Comparison of ENCODE assay signal across 1 cellular context in genomic region chr6:3068329-3069223, GRCh38.
TF ChIP-seq lines count a peak whose summit lies in the region.

Gene RIPK1, plus strand, starts transcription at chr6:3068494. Its CDS starts 8,330 bp downstream, at chr6:3076824.

TF ChIP-seq in GM12878, 131 proteins besides CTCF, POLR2A, EP300 and RAD21 (continued from another document and continues in another):
- TF ChIP-seq, protein P1, sequence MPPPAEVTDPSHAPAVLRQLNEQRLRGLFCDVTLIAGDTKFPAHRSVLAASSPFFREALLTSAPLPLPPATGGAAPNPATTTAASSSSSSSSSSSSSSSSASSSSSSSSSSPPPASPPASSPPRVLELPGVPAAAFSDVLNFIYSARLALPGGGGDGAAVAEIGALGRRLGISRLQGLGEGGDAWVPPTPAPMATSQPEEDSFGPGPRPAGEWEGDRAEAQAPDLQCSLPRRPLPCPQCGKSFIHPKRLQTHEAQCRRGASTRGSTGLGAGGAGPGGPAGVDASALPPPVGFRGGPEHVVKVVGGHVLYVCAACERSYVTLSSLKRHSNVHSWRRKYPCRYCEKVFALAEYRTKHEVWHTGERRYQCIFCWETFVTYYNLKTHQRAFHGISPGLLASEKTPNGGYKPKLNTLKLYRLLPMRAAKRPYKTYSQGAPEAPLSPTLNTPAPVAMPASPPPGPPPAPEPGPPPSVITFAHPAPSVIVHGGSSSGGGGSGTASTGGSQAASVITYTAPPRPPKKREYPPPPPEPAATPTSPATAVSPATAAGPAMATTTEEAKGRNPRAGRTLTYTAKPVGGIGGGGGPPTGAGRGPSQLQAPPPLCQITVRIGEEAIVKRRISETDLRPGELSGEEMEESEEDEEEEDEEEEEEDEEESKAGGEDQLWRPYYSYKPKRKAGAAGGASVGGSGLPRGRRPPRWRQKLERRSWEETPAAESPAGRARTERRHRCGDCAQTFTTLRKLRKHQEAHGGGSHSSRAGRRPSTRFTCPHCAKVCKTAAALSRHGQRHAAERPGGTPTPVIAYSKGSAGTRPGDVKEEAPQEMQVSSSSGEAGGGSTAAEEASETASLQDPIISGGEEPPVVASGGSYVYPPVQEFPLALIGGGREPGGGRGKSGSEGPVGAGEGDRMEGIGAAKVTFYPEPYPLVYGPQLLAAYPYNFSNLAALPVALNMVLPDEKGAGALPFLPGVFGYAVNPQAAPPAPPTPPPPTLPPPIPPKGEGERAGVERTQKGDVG (CRISPR knock-in tag; IDR thresholded peaks at IDR 0.05): no peak
- TF ChIP-seq NFYA (IDR thresholded peaks at IDR 0.05; ENCODE audit: borderline replicate concordance, low read depth, low read length): no peak
- peak; percentile 73; the same call in 1 of the 2 replicates for TF ChIP-seq ZNF207 (IDR thresholded peaks at IDR 0.05; ENCODE audit: borderline replicate concordance)
- no peak for TF ChIP-seq STAT3 (IDR thresholded peaks at IDR 0.05; ENCODE audit: low read depth, low read length)
- TF ChIP-seq RBBP5 (conservative IDR thresholded peaks at IDR 0.05): no peak
- TF ChIP-seq YBX1 (IDR thresholded peaks at IDR 0.05): no peak
- TF ChIP-seq SUPT20H (IDR thresholded peaks at IDR 0.05; ENCODE audit: borderline replicate concordance, control insufficient read depth, low read depth, low read length): no peak
- no peak for TF ChIP-seq BMI1 (IDR thresholded peaks at IDR 0.05; ENCODE audit: borderline replicate concordance)
- TF ChIP-seq, protein P2, sequence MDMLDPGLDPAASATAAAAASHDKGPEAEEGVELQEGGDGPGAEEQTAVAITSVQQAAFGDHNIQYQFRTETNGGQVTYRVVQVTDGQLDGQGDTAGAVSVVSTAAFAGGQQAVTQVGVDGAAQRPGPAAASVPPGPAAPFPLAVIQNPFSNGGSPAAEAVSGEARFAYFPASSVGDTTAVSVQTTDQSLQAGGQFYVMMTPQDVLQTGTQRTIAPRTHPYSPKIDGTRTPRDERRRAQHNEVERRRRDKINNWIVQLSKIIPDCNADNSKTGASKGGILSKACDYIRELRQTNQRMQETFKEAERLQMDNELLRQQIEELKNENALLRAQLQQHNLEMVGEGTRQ (IDR thresholded peaks at IDR 0.05; ENCODE audit: borderline replicate concordance, low read depth, low read length): no peak
- TF ChIP-seq, protein P3, sequence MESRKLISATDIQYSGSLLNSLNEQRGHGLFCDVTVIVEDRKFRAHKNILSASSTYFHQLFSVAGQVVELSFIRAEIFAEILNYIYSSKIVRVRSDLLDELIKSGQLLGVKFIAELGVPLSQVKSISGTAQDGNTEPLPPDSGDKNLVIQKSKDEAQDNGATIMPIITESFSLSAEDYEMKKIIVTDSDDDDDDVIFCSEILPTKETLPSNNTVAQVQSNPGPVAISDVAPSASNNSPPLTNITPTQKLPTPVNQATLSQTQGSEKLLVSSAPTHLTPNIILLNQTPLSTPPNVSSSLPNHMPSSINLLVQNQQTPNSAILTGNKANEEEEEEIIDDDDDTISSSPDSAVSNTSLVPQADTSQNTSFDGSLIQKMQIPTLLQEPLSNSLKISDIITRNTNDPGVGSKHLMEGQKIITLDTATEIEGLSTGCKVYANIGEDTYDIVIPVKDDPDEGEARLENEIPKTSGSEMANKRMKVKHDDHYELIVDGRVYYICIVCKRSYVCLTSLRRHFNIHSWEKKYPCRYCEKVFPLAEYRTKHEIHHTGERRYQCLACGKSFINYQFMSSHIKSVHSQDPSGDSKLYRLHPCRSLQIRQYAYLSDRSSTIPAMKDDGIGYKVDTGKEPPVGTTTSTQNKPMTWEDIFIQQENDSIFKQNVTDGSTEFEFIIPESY (IDR thresholded peaks at IDR 0.05): no peak
- 0 out of 2 replicates have a peak, but pooled peaks have one; percentile 61 for TF ChIP-seq CHD1 (IDR thresholded peaks at IDR 0.05; ENCODE audit: low read depth, low read length)
- no peak for TF ChIP-seq CBX5 (IDR thresholded peaks at IDR 0.05; ENCODE audit: low read depth)
- no peak for TF ChIP-seq TCF7 (IDR thresholded peaks at IDR 0.05; ENCODE audit: borderline replicate concordance)
- TF ChIP-seq RELA (IDR thresholded peaks at IDR 0.05; ENCODE audit: borderline replicate concordance, partially characterized antibody): no peak
- no peak for TF ChIP-seq SPI1 (IDR thresholded peaks at IDR 0.05; ENCODE audit: borderline replicate concordance, insufficient read depth, low read depth, low read length)
- TF ChIP-seq ETV6 (conservative IDR thresholded peaks at IDR 0.05 in 1 of 2, IDR thresholded peaks at IDR 0.05 in 1 of 2; ENCODE audit: borderline replicate concordance in 1 of 2, low read depth in 1 of 2): peak; percentile 97
- TF ChIP-seq SREBF2 (IDR thresholded peaks at IDR 0.05; ENCODE audit: low read length): no peak
- no peak for TF ChIP-seq CEBPZ (IDR thresholded peaks at IDR 0.05; ENCODE audit: low read depth, low read length)
- TF ChIP-seq, protein P4, sequence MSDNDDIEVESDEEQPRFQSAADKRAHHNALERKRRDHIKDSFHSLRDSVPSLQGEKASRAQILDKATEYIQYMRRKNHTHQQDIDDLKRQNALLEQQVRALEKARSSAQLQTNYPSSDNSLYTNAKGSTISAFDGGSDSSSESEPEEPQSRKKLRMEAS (IDR thresholded peaks at IDR 0.05; ENCODE audit: low read depth, low read length): peak; percentile 13; the same call in 1 of the 2 replicates
- TF ChIP-seq TCF3 (IDR thresholded peaks at IDR 0.05; ENCODE audit: borderline replicate concordance, insufficient read depth, low read depth, low read length): peak; percentile 91
- peak; percentile 91 for TF ChIP-seq POLR2AphosphoS2 (IDR thresholded peaks at IDR 0.05; ENCODE audit: low read depth, low read length)
- no peak for TF ChIP-seq SUZ12 (IDR thresholded peaks at IDR 0.05; ENCODE audit: unreplicated experiment)
- TF ChIP-seq PKNOX1 (IDR thresholded peaks at IDR 0.05): no peak; the same call in 1 of the 2 replicates
- TF ChIP-seq NBN (IDR thresholded peaks at IDR 0.05): 0 out of 2 replicates have a peak, but pooled peaks have one; percentile 70
- TF ChIP-seq NFXL1 (IDR thresholded peaks at IDR 0.05; ENCODE audit: borderline replicate concordance): peak; percentile 29; the same call in 1 of the 2 replicates
- TF ChIP-seq SREBF1 (IDR thresholded peaks at IDR 0.05; ENCODE audit: low read length): no peak
- TF ChIP-seq NFIC (IDR thresholded peaks at IDR 0.05; ENCODE audit: low read depth, low read length): no peak
- peak; percentile 12; the same call in 1 of the 2 replicates for TF ChIP-seq ZBED1 (IDR thresholded peaks at IDR 0.05; ENCODE audit: borderline replicate concordance)
- no peak for TF ChIP-seq PAX8 (IDR thresholded peaks at IDR 0.05)
- no peak for TF ChIP-seq ZZZ3 (IDR thresholded peaks at IDR 0.05; ENCODE audit: control insufficient read depth, insufficient read length, low read depth)
- TF ChIP-seq KLF5 (IDR thresholded peaks at IDR 0.05; ENCODE audit: partially characterized antibody): peak; percentile 61
- no peak for TF ChIP-seq JUND (IDR thresholded peaks at IDR 0.05; ENCODE audit: low read depth, low read length)
- no peak for TF ChIP-seq JUNB (IDR thresholded peaks at IDR 0.05)
- TF ChIP-seq HDAC2 (IDR thresholded peaks at IDR 0.05): no peak
- TF ChIP-seq MYC (IDR thresholded peaks at IDR 0.05; ENCODE audit: insufficient read depth, insufficient read length, insufficient replicate concordance, low read length, severe bottlenecking): no peak
- no peak for TF ChIP-seq SRF (IDR thresholded peaks at IDR 0.05; ENCODE audit: low read depth in 2 of 2, low read length in 2 of 2)
- no peak for TF ChIP-seq CREM (IDR thresholded peaks at IDR 0.05; ENCODE audit: low read depth)
- TF ChIP-seq IKZF2 (IDR thresholded peaks at IDR 0.05): peak in 1 of 2 experiments; percentile 43; a peak in 2 of 4 replicates
- 0 out of 2 replicates have a peak, but pooled peaks have one; percentile 46 for TF ChIP-seq ZNF217 (IDR thresholded peaks at IDR 0.05)
- TF ChIP-seq, protein P5, sequence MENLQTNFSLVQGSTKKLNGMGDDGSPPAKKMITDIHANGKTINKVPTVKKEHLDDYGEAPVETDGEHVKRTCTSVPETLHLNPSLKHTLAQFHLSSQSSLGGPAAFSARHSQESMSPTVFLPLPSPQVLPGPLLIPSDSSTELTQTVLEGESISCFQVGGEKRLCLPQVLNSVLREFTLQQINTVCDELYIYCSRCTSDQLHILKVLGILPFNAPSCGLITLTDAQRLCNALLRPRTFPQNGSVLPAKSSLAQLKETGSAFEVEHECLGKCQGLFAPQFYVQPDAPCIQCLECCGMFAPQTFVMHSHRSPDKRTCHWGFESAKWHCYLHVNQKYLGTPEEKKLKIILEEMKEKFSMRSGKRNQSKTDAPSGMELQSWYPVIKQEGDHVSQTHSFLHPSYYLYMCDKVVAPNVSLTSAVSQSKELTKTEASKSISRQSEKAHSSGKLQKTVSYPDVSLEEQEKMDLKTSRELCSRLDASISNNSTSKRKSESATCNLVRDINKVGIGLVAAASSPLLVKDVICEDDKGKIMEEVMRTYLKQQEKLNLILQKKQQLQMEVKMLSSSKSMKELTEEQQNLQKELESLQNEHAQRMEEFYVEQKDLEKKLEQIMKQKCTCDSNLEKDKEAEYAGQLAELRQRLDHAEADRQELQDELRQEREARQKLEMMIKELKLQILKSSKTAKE (IDR thresholded peaks at IDR 0.05; ENCODE audit: low read depth, poor library complexity, severe bottlenecking): no peak
- 0 out of 2 replicates have a peak, but pooled peaks have one; percentile 64 for TF ChIP-seq MLLT1 (IDR thresholded peaks at IDR 0.05)
- no peak for TF ChIP-seq KDM1A (IDR thresholded peaks at IDR 0.05; ENCODE audit: borderline replicate concordance)
- TF ChIP-seq SIX5 (IDR thresholded peaks at IDR 0.05; ENCODE audit: low read depth, low read length, severe bottlenecking): no peak
- TF ChIP-seq SIN3A (IDR thresholded peaks at IDR 0.05; ENCODE audit: low read depth, low read length): peak; percentile 76; the same call in 1 of the 2 replicates
- TF ChIP-seq HSF1 (IDR thresholded peaks at IDR 0.05; ENCODE audit: low read depth, low read length): no peak
- 0 out of 2 replicates have a peak, but pooled peaks have one; percentile 4 for TF ChIP-seq IRF4 (IDR thresholded peaks at IDR 0.05; ENCODE audit: low read depth, low read length)
- TF ChIP-seq MEF2A (IDR thresholded peaks at IDR 0.05; ENCODE audit: insufficient read depth, low read depth, low read length): no peak
- no peak for TF ChIP-seq ZSCAN29 (IDR thresholded peaks at IDR 0.05)
- TF ChIP-seq ZNF24 (IDR thresholded peaks at IDR 0.05): 0 out of 2 replicates have a peak, but pooled peaks have one; percentile 43
- peak; percentile 31 for TF ChIP-seq CHD2 (IDR thresholded peaks at IDR 0.05; ENCODE audit: borderline replicate concordance, low read depth, low read length)
